8 cellular contexts compared by ENCODE assay signal in genomic region chr7:26863504-26864308, GRCh38. TPM values are rescaled to one million over a fixed set of nuclear protein-coding genes. Genes with fewer than 3 reads are reported as not detected.
DNase-seq lines count a peak whose midpoint lies in the region; ATAC-seq lines count a peak whose summit lies in the region.

No MANE protein-coding gene starts in this region.

- H3K4me3 ChIP-seq in skeletal muscle cell (ENCODE audit: low read depth, low read length), result peak overlapping the region; percentile 83

- POLR2A ChIA-PET in activated naive CD8-positive, alpha-beta T cell treated with anti-CD3 and anti-CD28 coated beads, Interleukin-2, amount 10 ng/mL, durations not matched to agents 7 days and 5 days (lab: Charles Lee), result no interaction called here

- DNase-seq in NCI-H2107 treated with DMSO at 0.1 percent for 48 hours (lab: John Stamatoyannopoulos, UW; ENCODE audit: unreplicated experiment) (peak; percentile 71), NCI-H2107 (lab: John Stamatoyannopoulos, UW) (no peak), NCI-H226 (peak; percentile 38), hepatic stellate cell (ENCODE audit: low spot score) (peak; percentile 10), skeletal muscle cell (ENCODE audit: low read depth) (no peak), NCI-H1930 (lab: John Stamatoyannopoulos, UW) (no peak)
- DNase-seq in activated naive CD8-positive, alpha-beta T cell treated with anti-CD3 and anti-CD28 coated beads, Interleukin-2, amount 10 ng/mL, durations not matched to agents 7 days and 5 days, result no peak

- peaks cover 44% of the 10 kb centered on the region for H3K27me3 Mint-ChIP-seq in activated naive CD8-positive, alpha-beta T cell treated with anti-CD3 and anti-CD28 coated beads, Interleukin-2, amount 10 ng/mL, durations not matched to agents 7 days and 5 days

- peak overlapping the region; percentile 89 for H3K27ac Mint-ChIP-seq in activated naive CD8-positive, alpha-beta T cell treated with anti-CD3 and anti-CD28 coated beads, Interleukin-2, amount 10 ng/mL, durations not matched to agents 7 days and 5 days

- ATAC-seq in GM21619 (IDR thresholded peaks at IDR 0.05; ENCODE audit: unreplicated experiment), result peak; percentile 30
- peak; percentile 7 for ATAC-seq in activated naive CD8-positive, alpha-beta T cell treated with anti-CD3 and anti-CD28 coated beads, Interleukin-2, amount 10 ng/mL, durations not matched to agents 7 days and 5 days (ENCODE audit: low read depth)

- no peaks in the 10 kb centered on the region for H3K36me3 Mint-ChIP-seq in activated naive CD8-positive, alpha-beta T cell treated with anti-CD3 and anti-CD28 coated beads, Interleukin-2, amount 10 ng/mL, durations not matched to agents 7 days and 5 days

- H3K9me3 Mint-ChIP-seq in activated naive CD8-positive, alpha-beta T cell treated with anti-CD3 and anti-CD28 coated beads, Interleukin-2, amount 10 ng/mL, durations not matched to agents 7 days and 5 days, result peaks cover 2% of the 10 kb centered on the region

- H3K4me1 Mint-ChIP-seq in activated naive CD8-positive, alpha-beta T cell treated with anti-CD3 and anti-CD28 coated beads, Interleukin-2, amount 10 ng/mL, durations not matched to agents 7 days and 5 days, result peaks cover 13% of the 10 kb centered on the region

- H3K4me3 Mint-ChIP-seq in activated naive CD8-positive, alpha-beta T cell treated with anti-CD3 and anti-CD28 coated beads, Interleukin-2, amount 10 ng/mL, durations not matched to agents 7 days and 5 days, result peak overlapping the region; percentile 96

RNA-seq across cellular contexts. Expression of gene SKAP2, which starts 0.7 kb away (rescaled TPM):
- total RNA-seq in activated naive CD8-positive, alpha-beta T cell treated with anti-CD3 and anti-CD28 coated beads, Interleukin-2, amount 10 ng/mL, durations not matched to agents 7 days and 5 days, result 10 to 100 TPM; 12.9 to 16.0 TPM

Comparison
In these comparisons a context has a peak if more than half of its experiments do, and no peak if none do; other contexts are left out.
1. DNase-seq: peak in NCI-H2107 treated with DMSO at 0.1 percent for 48 hours (single experiment), NCI-H226 (single experiment) and hepatic stellate cell (single experiment); none in NCI-H2107 (single experiment), activated naive CD8-positive, alpha-beta T cell treated with anti-CD3 and anti-CD28 coated beads, Interleukin-2, amount 10 ng/mL, durations not matched to agents 7 days and 5 days (single experiment), skeletal muscle cell (single experiment) and NCI-H1930 (0 of 2).